ENCODE assay signal across 29 cellular contexts in the genomic region with DNA sequence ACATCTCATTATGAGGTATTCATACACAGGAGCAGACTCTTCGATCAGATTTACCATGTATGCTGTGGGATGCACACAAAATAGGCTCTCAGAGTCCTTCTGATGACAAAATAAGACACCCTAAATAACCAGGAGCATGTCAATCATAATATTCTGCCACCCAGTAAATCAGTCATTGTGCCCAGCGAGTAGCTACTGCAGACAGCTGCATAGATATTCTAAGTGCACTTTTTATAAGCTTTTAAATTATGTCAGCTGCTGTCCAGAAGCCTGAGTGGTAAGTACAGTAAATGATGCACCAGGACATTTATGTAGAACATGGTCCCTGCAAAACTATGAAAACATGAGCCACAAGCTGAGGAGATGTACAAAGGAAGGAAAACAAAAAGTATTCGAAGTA.
"Had no signal": no experiment of that assay in that cellular context is flagged by ENCODE, and none has a peak within 500 bp of the region (broad histone marks: within the 10 kb centered on the region; RNA-seq: fewer than 3 reads in every experiment).

No MANE protein-coding gene starts in this region.

- H3K36me3 ChIP-seq: brain microvascular endothelial cell, MG63 had no signal

- H3K27ac ChIP-seq: brain microvascular endothelial cell had no signal

- H3K27ac Mint-ChIP-seq: activated CD4-positive, alpha-beta T cell treated with anti-CD3 and anti-CD28 coated beads, Interleukin-2, amount 10 ng/mL, durations not matched to agents 24 days and 14 days; activated CD8-positive, alpha-beta T cell treated with anti-CD3 and anti-CD28 coated beads for 36 hours; activated naive CD8-positive, alpha-beta T cell treated with anti-CD3 and anti-CD28 coated beads for 36 hours; activated T-cell treated with anti-CD3 and anti-CD28 coated beads, Interleukin-2, amount 50 U/mL, for 72 hours; activated T-helper 17 cell treated with anti-CD3 and anti-CD28 coated beads, Interleukin-2, amount 50 U/mL, for 72 hours; T-helper 1 cell treated with Interleukin-12 subunit alpha and Interleukin-12 subunit beta and Interleukin-4 antibody, amounts not matched to agents 30 μg/mL and 1 μg/mL, for 36 hours; T-helper 2 cell treated with Interferon-gamma antibody and Interleukin-4, amounts not matched to agents 5 μg/mL and 100 μg/mL, for 36 hours had no signal

- DNase-seq: activated CD4-positive, alpha-beta T cell treated with anti-CD3 and anti-CD28 coated beads, Interleukin-2, amount 10 ng/mL, durations not matched to agents 24 days and 14 days; activated CD4-positive, alpha-beta T cell treated with anti-CD3 and anti-CD28 coated beads, Interleukin-2, amount 50 U/mL, for 4 hours; activated CD8-positive, alpha-beta T cell treated with anti-CD3 and anti-CD28 coated beads for 36 hours; activated effector memory CD4-positive, alpha-beta T cell treated with anti-CD3 and anti-CD28 coated beads, Interleukin-2, amount 50 U/mL, for 16 hours; activated naive CD4-positive, alpha-beta T cell; activated naive CD4-positive, alpha-beta T cell treated with anti-CD3 and anti-CD28 coated beads, Interleukin-2, amount 50 U/mL, for 16 hours; activated naive CD8-positive, alpha-beta T cell treated with anti-CD3 and anti-CD28 coated beads for 36 hours; activated T-cell treated with anti-CD3 and anti-CD28 coated beads, Interleukin-2, amount 50 U/mL, for 1 hour; activated T-cell treated with anti-CD3 and anti-CD28 coated beads, Interleukin-2, amount 50 U/mL, for 72 hours; amniotic stem cell; aorta; brain microvascular endothelial cell; Karpas-422; KBM-7; MG63; NCI-H1048; NCI-H1105 treated with DMSO at 0.1 percent for 48 hours; NCI-H1436; NCI-H1694 treated with DMSO at 0.1 percent for 48 hours; NCI-H2029; NCI-H345; NCI-H524 treated with DMSO at 0.1 percent for 48 hours; SIG-M5 had no signal

- H3K27me3 ChIP-seq: brain microvascular endothelial cell had no signal

- H3K27me3 Mint-ChIP-seq: activated CD4-positive, alpha-beta T cell treated with anti-CD3 and anti-CD28 coated beads, Interleukin-2, amount 10 ng/mL, durations not matched to agents 24 days and 14 days; activated CD8-positive, alpha-beta T cell treated with anti-CD3 and anti-CD28 coated beads for 36 hours; activated naive CD8-positive, alpha-beta T cell treated with anti-CD3 and anti-CD28 coated beads for 36 hours; central memory CD8-positive, alpha-beta T cell had no signal

- H3K4me3 Mint-ChIP-seq: activated CD4-positive, alpha-beta T cell treated with anti-CD3 and anti-CD28 coated beads, Interleukin-2, amount 10 ng/mL, durations not matched to agents 24 days and 14 days; activated CD8-positive, alpha-beta T cell treated with anti-CD3 and anti-CD28 coated beads for 36 hours; activated naive CD8-positive, alpha-beta T cell treated with anti-CD3 and anti-CD28 coated beads for 36 hours; activated T-cell treated with anti-CD3 and anti-CD28 coated beads, Interleukin-2, amount 50 U/mL, for 72 hours; activated T-helper 17 cell treated with anti-CD3 and anti-CD28 coated beads, Interleukin-2, amount 50 U/mL, for 72 hours; central memory CD8-positive, alpha-beta T cell; T-helper 1 cell treated with Interleukin-12 subunit alpha and Interleukin-12 subunit beta and Interleukin-4 antibody, amounts not matched to agents 30 μg/mL and 1 μg/mL, for 36 hours; T-helper 2 cell treated with Interferon-gamma antibody and Interleukin-4, amounts not matched to agents 5 μg/mL and 100 μg/mL, for 36 hours had no signal

- H3K9me3 Mint-ChIP-seq: activated CD4-positive, alpha-beta T cell treated with anti-CD3 and anti-CD28 coated beads, Interleukin-2, amount 10 ng/mL, durations not matched to agents 24 days and 14 days; activated CD8-positive, alpha-beta T cell treated with anti-CD3 and anti-CD28 coated beads for 36 hours; activated T-cell treated with anti-CD3 and anti-CD28 coated beads, Interleukin-2, amount 50 U/mL, for 72 hours; central memory CD8-positive, alpha-beta T cell; T-helper 1 cell treated with Interleukin-12 subunit alpha and Interleukin-12 subunit beta and Interleukin-4 antibody, amounts not matched to agents 30 μg/mL and 1 μg/mL, for 36 hours; T-helper 2 cell treated with Interferon-gamma antibody and Interleukin-4, amounts not matched to agents 5 μg/mL and 100 μg/mL, for 36 hours had no signal

- H3K9me3 ChIP-seq: MG63 had no signal

- H3K4me3 ChIP-seq: MG63 had no signal

- H3K4me1 Mint-ChIP-seq: activated CD4-positive, alpha-beta T cell treated with anti-CD3 and anti-CD28 coated beads, Interleukin-2, amount 10 ng/mL, durations not matched to agents 24 days and 14 days; activated T-helper 17 cell treated with anti-CD3 and anti-CD28 coated beads, Interleukin-2, amount 50 U/mL, for 72 hours; central memory CD8-positive, alpha-beta T cell had no signal

- ATAC-seq: activated CD8-positive, alpha-beta T cell treated with anti-CD3 and anti-CD28 coated beads for 36 hours; activated T-cell treated with anti-CD3 and anti-CD28 coated beads, Interleukin-2, amount 50 U/mL, for 72 hours; activated T-helper 17 cell treated with anti-CD3 and anti-CD28 coated beads, Interleukin-2, amount 50 U/mL, for 72 hours; Panc1 had no signal

- FAIRE-seq: TTC549 had no signal
